10 cellular contexts compared by ENCODE assay signal in genomic region chr1:235325139-235325538, GRCh38. TPM values are rescaled to one million over a fixed set of nuclear protein-coding genes. Genes with fewer than 3 reads are reported as not detected.
A peak's percentile ranks its signal among the peaks of the same experiment; 100 is the strongest.
DNase-seq lines count a peak whose midpoint lies in the region; ATAC-seq, FAIRE-seq and TF ChIP-seq lines count a peak whose summit lies in the region.
"Had no signal": no experiment of that assay in that cellular context is flagged by ENCODE, and none has a peak within 500 bp of the region (broad histone marks: within the 10 kb centered on the region; RNA-seq: fewer than 3 reads in every experiment).

No MANE protein-coding gene starts in this region.

- H3K4me1 Mint-ChIP-seq in activated naive CD8-positive, alpha-beta T cell treated with anti-CD3 and anti-CD28 coated beads, Interleukin-2, amount 10 ng/mL, durations not matched to agents 7 days and 5 days, result peaks cover 38% of the 10 kb centered on the region

- H3K4ac ChIP-seq in neuronal stem cell (ENCODE audit: low read length), result no peak overlapping the region

- H3K9me3 ChIP-seq in HAP-1 (no peaks in the 10 kb centered on the region), lower lobe of right lung (no peaks in the 10 kb centered on the region), neuronal stem cell (replicated peaks in 1 of 2; ENCODE audit: control insufficient read depth in 2 of 2, insufficient read depth in 1 of 2, low read depth in 1 of 2, low read length in 2 of 2) (no peaks in the 10 kb centered on the region)

- no peak overlapping the region for H4K91ac ChIP-seq in neuronal stem cell (ENCODE audit: low read depth, low read length, poor library complexity)

- peak overlapping the region; percentile 96 for H3K4me3 Mint-ChIP-seq in activated naive CD8-positive, alpha-beta T cell treated with anti-CD3 and anti-CD28 coated beads, Interleukin-2, amount 10 ng/mL, durations not matched to agents 7 days and 5 days

- peak overlapping the region; percentile 92; the same call in 1 of the 2 replicates for H3K4me3 ChIP-seq in HAP-1
- peak overlapping the region; percentile 93 for H3K4me3 ChIP-seq in lower lobe of right lung
- H3K4me3 ChIP-seq in neuronal stem cell (ENCODE audit: low read length in 2 of 2), result peak overlapping the region in 1 of 2 donors; percentile 82

- no peak for TF ChIP-seq CTCF in lower lobe of right lung (IDR thresholded peaks at IDR 0.05)

- no peak overlapping the region for H3K9ac ChIP-seq in neuronal stem cell (ENCODE audit: low read depth, low read length, poor library complexity)

- H3K9me3 Mint-ChIP-seq in activated naive CD8-positive, alpha-beta T cell treated with anti-CD3 and anti-CD28 coated beads, Interleukin-2, amount 10 ng/mL, durations not matched to agents 7 days and 5 days, result no peaks in the 10 kb centered on the region

- no peak overlapping the region for H3K4me2 ChIP-seq in neuronal stem cell (ENCODE audit: insufficient read depth, low read length, poor library complexity, severe bottlenecking)

- H2AK5ac ChIP-seq in neuronal stem cell (ENCODE audit: low read depth, low read length), result no peak overlapping the region

- POLR2A ChIA-PET in activated naive CD8-positive, alpha-beta T cell treated with anti-CD3 and anti-CD28 coated beads, Interleukin-2, amount 10 ng/mL, durations not matched to agents 7 days and 5 days (lab: Charles Lee), result interaction anchor here (4.9 kb wide), 1 partner anchor 12 kb away, joined by 28 read pairs; no protein-coding TSS in a partner anchor

- FAIRE-seq in A204.1 (lab: Jason Lieb, UNC), result peak; percentile 23

- H3K36me3 ChIP-seq in HAP-1 (replicated peaks) (peaks cover 15% of the 10 kb centered on the region; the same call in 1 of the 2 replicates), lower lobe of right lung (no peaks in the 10 kb centered on the region), neuronal stem cell (replicated peaks in 1 of 2; ENCODE audit: control insufficient read depth in 2 of 2, insufficient read depth in 2 of 2, low read length in 2 of 2) (peaks cover 2 to 58% of the 10 kb centered on the region in 2 donors)

- peaks cover 30% of the 10 kb centered on the region for H3K36me3 Mint-ChIP-seq in activated naive CD8-positive, alpha-beta T cell treated with anti-CD3 and anti-CD28 coated beads, Interleukin-2, amount 10 ng/mL, durations not matched to agents 7 days and 5 days

- peak overlapping the region; percentile 49 for H3K27ac Mint-ChIP-seq in activated naive CD8-positive, alpha-beta T cell treated with anti-CD3 and anti-CD28 coated beads, Interleukin-2, amount 10 ng/mL, durations not matched to agents 7 days and 5 days

- no peak overlapping the region for H3K18ac ChIP-seq in neuronal stem cell (ENCODE audit: low read length)

- no peak for ATAC-seq in activated naive CD8-positive, alpha-beta T cell treated with anti-CD3 and anti-CD28 coated beads, Interleukin-2, amount 10 ng/mL, durations not matched to agents 7 days and 5 days (ENCODE audit: low read depth)
- ATAC-seq in lower lobe of right lung, result no peak
- no peak for ATAC-seq in HG03159 (IDR thresholded peaks at IDR 0.05; ENCODE audit: unreplicated experiment)
- no peak for ATAC-seq in HG03175 (IDR thresholded peaks at IDR 0.05; ENCODE audit: unreplicated experiment)

- no peak overlapping the region for H2BK15ac ChIP-seq in neuronal stem cell (ENCODE audit: low read length)

- no peak overlapping the region for H2BK12ac ChIP-seq in neuronal stem cell (ENCODE audit: low read length)

- H2BK5ac ChIP-seq in neuronal stem cell (ENCODE audit: low read length), result no peak overlapping the region

- H3K27me3 ChIP-seq in HAP-1 (ENCODE audit: low read depth) (no peaks in the 10 kb centered on the region), lower lobe of right lung (ENCODE audit: low read depth) (no peaks in the 10 kb centered on the region), neuronal stem cell (ENCODE audit: control insufficient read depth in 3 of 3, insufficient read depth in 3 of 3, low read depth in 1 of 3, low read length in 3 of 3) (no peaks in the 10 kb centered on the region)

- 100% methylated on average over 1 of the region's 3 CpGs; no CpG with 5 or more reads in 1 of the 2 donors for WGBS in neuronal stem cell (ENCODE audit: extremely low coverage in 2 of 2, insufficient read length in 2 of 2, insufficient replicate concordance in 1 of 2), 2 donors

- H3K79me1 ChIP-seq in neuronal stem cell (ENCODE audit: low read depth, low read length), result peaks cover 9% of the 10 kb centered on the region

- no peak overlapping the region for H3K23ac ChIP-seq in neuronal stem cell (ENCODE audit: low read depth, low read length, poor library complexity)

- no peak overlapping the region for H3K27ac ChIP-seq in lower lobe of right lung
- no peak overlapping the region for H3K27ac ChIP-seq in neuronal stem cell (replicated peaks; ENCODE audit: low read length)

- in situ Hi-C loops in HAP-1 (cut with MboI; ENCODE audit: low sequenced_read_pairs), result no loop called here

- H4K8ac ChIP-seq in neuronal stem cell (ENCODE audit: low read depth, low read length), result no peak overlapping the region

- intact Hi-C loops in lower lobe of right lung (cut with DNase I), result no loop called here

- H3K4me1 ChIP-seq in HAP-1 (peaks cover 10% of the 10 kb centered on the region), lower lobe of right lung (peaks cover 51% of the 10 kb centered on the region), neuronal stem cell (ENCODE audit: control insufficient read depth in 2 of 2, insufficient read depth in 1 of 2, low read depth in 1 of 2, low read length in 2 of 2) (peaks cover 0 to 15% of the 10 kb centered on the region in 2 donors)

- no peak overlapping the region for H2BK120ac ChIP-seq in neuronal stem cell (ENCODE audit: low read depth, low read length)

- H3K27me3 Mint-ChIP-seq in activated naive CD8-positive, alpha-beta T cell treated with anti-CD3 and anti-CD28 coated beads, Interleukin-2, amount 10 ng/mL, durations not matched to agents 7 days and 5 days, result no peaks in the 10 kb centered on the region

- no peak overlapping the region for H2AFZ ChIP-seq in neuronal stem cell (ENCODE audit: low read length)

- DNase-seq in HAP-1 (ENCODE audit: low spot score in 2 of 2), result no peak
- DNase-seq in activated naive CD8-positive, alpha-beta T cell treated with anti-CD3 and anti-CD28 coated beads, Interleukin-2, amount 10 ng/mL, durations not matched to agents 7 days and 5 days, result no peak
- no peak for DNase-seq in lower lobe of right lung
- DNase-seq in KG1 (lab: John Stamatoyannopoulos, UW), result no peak
- DNase-seq in neuronal stem cell (ENCODE audit: low spot score), result no peak
- DNase-seq: effector CD4-positive, alpha-beta T cell; NCI-H2171 treated with DMSO at 0.1 percent for 48 hours had no signal

- no peak overlapping the region for H3K14ac ChIP-seq in neuronal stem cell (ENCODE audit: low read length)

RNA-seq across cellular contexts. Expression of gene ARID4B, which starts 2.8 kb away (rescaled TPM):
- 10 to 100 TPM; 62.3 to 66.6 TPM for total RNA-seq in activated naive CD8-positive, alpha-beta T cell treated with anti-CD3 and anti-CD28 coated beads, Interleukin-2, amount 10 ng/mL, durations not matched to agents 7 days and 5 days
- 39.1 TPM for total RNA-seq in lower lobe of right lung
- 32.4 TPM for polyA plus RNA-seq in neuronal stem cell (2013, experiment 1 of 2)
- polyA plus RNA-seq in neuronal stem cell (2013, experiment 2 of 2), result 34.6 TPM

RNA-seq across cellular contexts. Expression of gene GGPS1, which starts 3.2 kb away (rescaled TPM):
- total RNA-seq in activated naive CD8-positive, alpha-beta T cell treated with anti-CD3 and anti-CD28 coated beads, Interleukin-2, amount 10 ng/mL, durations not matched to agents 7 days and 5 days, result 10 to 100 TPM; 31.9 to 34.9 TPM
- total RNA-seq in lower lobe of right lung, result 29.8 TPM
- 61.2 TPM for polyA plus RNA-seq in neuronal stem cell (2013, experiment 1 of 2)
- polyA plus RNA-seq in neuronal stem cell (2013, experiment 2 of 2), result 63.6 TPM

RNA-seq across cellular contexts. Expression of gene TBCE, which starts 42.1 kb away (rescaled TPM):
- 10 to 100 TPM; 29.8 to 30.3 TPM for total RNA-seq in activated naive CD8-positive, alpha-beta T cell treated with anti-CD3 and anti-CD28 coated beads, Interleukin-2, amount 10 ng/mL, durations not matched to agents 7 days and 5 days
- 25.3 TPM for total RNA-seq in lower lobe of right lung
- 35.1 TPM for polyA plus RNA-seq in neuronal stem cell (2013, experiment 1 of 2)
- 32.3 TPM for polyA plus RNA-seq in neuronal stem cell (2013, experiment 2 of 2)
